In the genomic region with DNA sequence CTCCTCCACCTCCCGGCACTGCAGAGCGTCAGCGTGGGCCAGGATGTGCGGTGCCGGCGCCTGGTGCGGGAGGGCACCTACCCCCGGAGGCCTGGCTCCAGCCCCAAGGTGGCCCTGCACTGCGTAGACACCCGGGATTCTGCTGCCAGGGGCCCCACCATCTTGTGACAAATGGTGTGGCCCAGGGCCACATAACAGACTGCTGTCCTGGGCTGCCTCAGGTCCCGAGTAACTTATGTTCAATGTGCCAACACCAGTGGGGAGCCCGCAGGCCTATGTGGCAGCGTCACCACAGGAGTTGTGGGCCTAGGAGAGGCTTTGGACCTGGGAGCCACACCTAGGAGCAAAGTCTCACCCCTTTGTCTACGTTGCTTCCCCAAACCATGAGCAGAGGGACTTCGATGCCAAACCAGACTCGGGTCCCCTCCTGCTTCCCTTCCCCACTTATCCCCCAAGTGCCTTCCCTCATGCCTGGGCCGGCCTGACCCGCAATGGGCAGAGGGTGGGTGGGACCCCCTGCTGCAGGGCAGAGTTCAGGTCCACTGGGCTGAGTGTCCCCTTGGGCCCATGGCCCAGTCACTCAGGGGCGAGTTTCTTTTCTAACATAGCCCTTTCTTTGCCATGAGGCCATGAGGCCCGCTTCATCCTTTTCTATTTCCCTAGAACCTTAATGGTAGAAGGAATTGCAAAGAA, we compare ENCODE assay signal across 16 cellular contexts. TPM values are rescaled to one million over a fixed set of nuclear protein-coding genes. Genes with fewer than 3 reads are reported as not detected.
DNase-seq lines count a peak whose midpoint lies in the region; ATAC-seq, FAIRE-seq and TF ChIP-seq lines count a peak whose summit lies in the region.
"Had no signal": no experiment of that assay in that cellular context is flagged by ENCODE, and none has a peak within 500 bp of the region (broad histone marks: within the 10 kb centered on the region; RNA-seq: fewer than 3 reads in every experiment).

No MANE protein-coding gene starts in this region.

- H3K4me2 ChIP-seq in HepG2 (ENCODE audit: low read depth, low read length) (no peak overlapping the region), osteoblast (ENCODE audit: insufficient read depth, low read length) (no peak overlapping the region)

- no peak for TF ChIP-seq RAD21 in HepG2 (CRISPR knock-in tag; IDR thresholded peaks at IDR 0.05)

- peaks cover 36% of the 10 kb centered on the region for H3K79me2 ChIP-seq in HepG2 (ENCODE audit: insufficient read depth, low read length)
- peaks cover 50% of the 10 kb centered on the region for H3K79me2 ChIP-seq in osteoblast (ENCODE audit: insufficient read depth, low read length)

- H3K27me3 ChIP-seq in right lobe of liver (no peaks in the 10 kb centered on the region), HepG2 (ENCODE audit: control insufficient read depth in 1 of 2, insufficient read depth in 2 of 2, low read length in 2 of 2) (no peaks in the 10 kb centered on the region), osteoblast (ENCODE audit: insufficient read depth, low read length) (no peaks in the 10 kb centered on the region)

- CTCF ChIA-PET in HepG2 (lab: Yijun Ruan, JAX; ENCODE audit: low intra/inter-chr PET ratio, low total read pairs) = no interaction called here

- TF ChIP-seq POLR2A in right lobe of liver (IDR thresholded peaks at IDR 0.05) = no peak
- no peak for TF ChIP-seq POLR2A in HepG2 (IDR thresholded peaks at IDR 0.05; ENCODE audit: insufficient read depth in 1 of 2, low read depth in 2 of 2, low read length in 2 of 2)

- peaks cover 0 to 79% (median 35%) of the 10 kb centered on the region in 4 donors for H3K4me1 ChIP-seq in right lobe of liver
- H3K4me1 ChIP-seq in HepG2 (ENCODE audit: insufficient read depth, low read length) = peaks cover 70% of the 10 kb centered on the region
- H3K4me1 ChIP-seq in osteoblast (ENCODE audit: insufficient read depth, low read length) = peaks cover 33% of the 10 kb centered on the region

- no TSS peak for BruUV-seq in HepG2 (replicated peaks; lab: Mats Ljungman, UMichigan)

- ATAC-seq in right lobe of liver (peak in 3 of 4 donors; percentile 0 to 4 (median 0)), HepG2 (no peak), GM19397 (IDR thresholded peaks at IDR 0.05; ENCODE audit: unreplicated experiment) (no peak)
- ATAC-seq: GM12878 had no signal

- H3K27ac ChIP-seq in right lobe of liver (peak overlapping the region in 2 of 3 donors; percentile 5 to 100), HepG2 (ENCODE audit: extremely low read length, insufficient read depth, low read length) (no peak overlapping the region), osteoblast (ENCODE audit: low read depth, low read length) (no peak overlapping the region)
- H3K27ac ChIP-seq: HL-60 had no signal

- H2AFZ ChIP-seq in HepG2 (ENCODE audit: low read length) (no peak overlapping the region), osteoblast (ENCODE audit: low read length) (no peak overlapping the region)

- H3K36me3 ChIP-seq in right lobe of liver (peaks cover 0 to 62% (median 19%) of the 10 kb centered on the region in 4 donors), HepG2 (replicated peaks in 1 of 2; ENCODE audit: control insufficient read depth in 1 of 2, insufficient read depth in 2 of 2, low read length in 2 of 2) (peaks cover 0 to 27% of the 10 kb centered on the region in 2 experiments; a peak in 3 of 5 replicates), osteoblast (ENCODE audit: insufficient read depth, low read length) (peaks cover 11% of the 10 kb centered on the region)

- peaks cover 25% of the 10 kb centered on the region for H4K20me1 ChIP-seq in HepG2 (ENCODE audit: insufficient read depth, low read length)
- peaks cover 53% of the 10 kb centered on the region for H4K20me1 ChIP-seq in osteoblast (ENCODE audit: insufficient read depth, low read length)

- TF ChIP-seq CTCF in right lobe of liver (IDR thresholded peaks at IDR 0.05) (no peak), HepG2 (CRISPR knock-in tag; IDR thresholded peaks at IDR 0.05) (no peak), osteoblast (IDR thresholded peaks at IDR 0.05; ENCODE audit: extremely low read depth, low read depth, low read length) (no peak)

- H3K4me3 ChIP-seq in right lobe of liver = no peak overlapping the region
- no peak overlapping the region for H3K4me3 ChIP-seq in HepG2 (replicated peaks in 1 of 3; ENCODE audit: insufficient read depth in 1 of 3, low read depth in 2 of 3, low read length in 3 of 3)
- H3K4me3 ChIP-seq in osteoblast (ENCODE audit: insufficient read depth, low read length) = no peak overlapping the region
- H3K4me3 ChIP-seq: GM12878 had no signal

- no peaks in the 10 kb centered on the region for H3K9me3 ChIP-seq in right lobe of liver
- no peaks in the 10 kb centered on the region for H3K9me3 ChIP-seq in HepG2 (ENCODE audit: low read length)
- H3K9me3 ChIP-seq in osteoblast (ENCODE audit: low read depth, low read length) = no peaks in the 10 kb centered on the region

- intact Hi-C loops in right lobe of liver (cut with DNase I) (loop anchor here (5.0 kb wide), 2 partner anchors 59 to 69 kb away; no protein-coding TSS in a partner anchor), HepG2 (cut with micrococcal nuclease; ENCODE audit: unreplicated experiment) (no loop called here)

- in situ Hi-C loops in HepG2 (cut with HindIII; ENCODE audit: extremely low pct_ligation_motif_present, low pct_unique_long_range_greater_than_20kb) = loop anchor here (10.0 kb wide), 1 partner anchor 52 kb away; no protein-coding TSS in a partner anchor

- WGBS in right lobe of liver (ENCODE audit: insufficient coverage, low coverage, low lambda C conversion rate, missing lambda C conversion rate) = 39% methylated on average over 5 of the region's 20 CpGs
- WGBS in HepG2 (ENCODE audit: low lambda C conversion rate) = 95% methylated on average over 7 of the region's 20 CpGs

- H3K9ac ChIP-seq in HepG2 (ENCODE audit: insufficient read depth, low read depth, low read length) = no peak overlapping the region

- DNase-seq in right lobe of liver (peak in 1 of 3 donors; percentile 56), HepG2 (ENCODE audit: low spot score) (no peak), hepatic stellate cell (ENCODE audit: low spot score) (peak; percentile 1), osteoblast (ENCODE audit: insufficient read length, low spot score, missing footprints) (peak; percentile 49), ureter (ENCODE audit: low spot score) (peak; percentile 40), HPDE6-E6E7 (ENCODE audit: extremely low spot score) (no peak), DMS53 (lab: John Stamatoyannopoulos, UW) (no peak)
- DNase-seq: AML-193, KG1, NCI-H1092, NCI-H446, NCI-H748 treated with DMSO at 0.1 percent for 48 hours, SHP77 had no signal

- no peak for FAIRE-seq in HepG2 (lab: Jason Lieb, UNC)
- FAIRE-seq: GM12878 had no signal

- no peak for TF ChIP-seq EP300 in HepG2 (IDR thresholded peaks at IDR 0.05; ENCODE audit: low read depth in 2 of 2, low read length in 2 of 2)
- TF ChIP-seq EP300 in HepG2 (CRISPR knock-in tag; IDR thresholded peaks at IDR 0.05; ENCODE audit: borderline replicate concordance) = no peak

- POLR2A ChIA-PET in HepG2 (lab: Yijun Ruan, JAX) = interaction anchor here (0.9 kb wide), 1 partner anchor 16 kb away, joined by 3 read pairs; no protein-coding TSS in a partner anchor

TF ChIP-seq in HepG2, 621 proteins besides CTCF, POLR2A, EP300 and RAD21 (continues in another document):
- TF ChIP-seq ZNF546 (CRISPR knock-in tag; conservative IDR thresholded peaks at IDR 0.05) = no peak

RNA-seq across cellular contexts. Expression of a gene that starts 13.5 kb away (rescaled TPM):
- total RNA-seq in right lobe of liver = 1,000 to 10,000 TPM in 1 of 6 experiments, 100 to 1,000 TPM in 4, 10 to 100 TPM in 1; 66.1 to 1,026 (median 278) TPM
- total RNA-seq in HepG2 (2016; rRNA removed; fragmentation: Illumina TruSeq; extraction: Trizol) = 11.9 and 21.4 TPM in 2 replicates
- 7.5 TPM in 2 replicates for total RNA-seq in HepG2 (2016; cell fraction: cytosol; rRNA removed; fragmentation: Illumina TruSeq; extraction: Trizol; ENCODE audit: low read depth)
- 10.8 and 20.0 TPM in 2 replicates for total RNA-seq in HepG2 (2016; cell fraction: insoluble cytoplasmic fraction; rRNA removed; fragmentation: Illumina TruSeq; extraction: Trizol)
- 20.4 and 22.9 TPM in 2 replicates for total RNA-seq in HepG2 (2016; cell fraction: membrane; rRNA removed; fragmentation: Illumina TruSeq; extraction: Trizol)
- 19.5 and 22.7 TPM in 2 replicates for total RNA-seq in HepG2 (2016; cell fraction: nucleus; rRNA removed; fragmentation: Illumina TruSeq; extraction: Trizol)
- 20.3 and 27.9 TPM in 2 replicates for polyA plus RNA-seq in HepG2 (2011; rRNA removed)
- 17.7 and 23.1 TPM in 2 replicates for polyA plus RNA-seq in HepG2 (2011; cell fraction: cytosol; rRNA removed)
- polyA plus RNA-seq in HepG2 (2011; cell fraction: nucleus; rRNA removed) = 18.1 and 21.0 TPM in 2 replicates
- 12.6 and 19.6 TPM in 2 replicates for polyA plus RNA-seq in HepG2 (2012)
- 8.7 and 9.4 TPM in 2 replicates for polyA plus RNA-seq in HepG2 (2016; cell fraction: cytosol; fragmentation: Illumina TruSeq; extraction: Trizol; ENCODE audit: low read depth)
- polyA plus RNA-seq in HepG2 (2016; cell fraction: insoluble cytoplasmic fraction; fragmentation: Illumina TruSeq; extraction: Trizol; ENCODE audit: low read depth) = 14.2 and 18.9 TPM in 2 replicates
- polyA plus RNA-seq in HepG2 (2016; cell fraction: membrane; fragmentation: Illumina TruSeq; extraction: Trizol; ENCODE audit: low read depth) = 23.1 and 23.6 TPM in 2 replicates
- 30.1 and 34.2 TPM in 2 replicates for polyA plus RNA-seq in HepG2 (2016; cell fraction: nucleus; fragmentation: Illumina TruSeq; extraction: Trizol; ENCODE audit: insufficient read depth, low read depth)
- polyA minus RNA-seq in HepG2 (2011; rRNA and poly(A)+ RNA removed; ENCODE audit: low replicate concordance) = 66.3 and 74.4 TPM in 2 replicates
- 16.7 and 18.5 TPM in 2 replicates for polyA minus RNA-seq in HepG2 (2011; cell fraction: cytosol; rRNA and poly(A)+ RNA removed)
- 11.3 and 15.5 TPM in 2 replicates for polyA minus RNA-seq in HepG2 (2011; cell fraction: nucleus; rRNA and poly(A)+ RNA removed)
- total RNA-seq in osteoblast = 23.5 and 24.2 TPM in 2 replicates
- 79.5 TPM for total RNA-seq in ureter

Comparison
In these comparisons a context has a peak if more than half of its experiments do, and no peak if none do; other contexts are left out.
1. ATAC-seq: peak in right lobe of liver (3 of 4); none in HepG2 (single experiment) and GM19397 (single experiment).
2. H3K27ac ChIP-seq: peak in right lobe of liver (2 of 3); none in HepG2 (single experiment) and osteoblast (single experiment).
3. DNase-seq: peak in hepatic stellate cell (single experiment), osteoblast (single experiment) and ureter (single experiment); none in HepG2 (single experiment), HPDE6-E6E7 (single experiment) and DMS53 (single experiment).